In the genomic region with DNA sequence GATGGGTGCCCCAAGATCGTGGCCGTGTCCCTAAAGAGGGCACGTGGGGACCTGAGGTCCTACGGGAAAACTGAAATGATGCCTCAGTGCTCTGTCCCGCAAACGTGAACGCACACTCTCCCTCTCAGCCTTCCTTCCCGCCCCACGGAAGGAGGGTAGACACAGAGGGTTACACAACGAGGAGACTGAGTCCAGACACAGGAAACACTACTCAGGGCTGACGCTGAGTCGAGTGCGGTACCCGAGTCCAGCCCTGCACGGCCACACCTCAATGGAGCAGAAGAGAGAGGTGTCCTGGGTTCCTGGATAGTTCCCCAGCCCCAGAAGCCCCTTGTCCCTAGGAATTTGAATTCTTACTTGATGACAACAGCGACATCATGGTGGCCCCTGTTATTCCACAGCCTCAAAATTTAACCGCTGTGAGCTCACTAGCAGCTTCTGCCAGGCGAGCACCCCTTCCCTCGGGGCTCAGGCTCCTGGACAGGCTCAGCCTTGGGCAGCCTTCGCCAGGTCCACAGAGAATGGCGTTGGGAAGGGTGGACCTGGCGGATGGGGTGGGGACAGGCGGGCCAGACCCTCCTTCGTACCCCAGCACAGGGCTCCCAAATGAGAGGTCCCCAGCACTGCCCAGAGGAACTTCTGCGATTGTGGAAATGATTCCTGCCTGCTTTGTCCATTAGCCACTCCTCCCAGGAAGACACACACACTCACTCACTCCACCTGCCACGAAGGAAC, we compare ENCODE assay signal across 8 cellular contexts. TPM values are rescaled to one million over a fixed set of nuclear protein-coding genes. Genes with fewer than 3 reads are reported as not detected.
DNase-seq lines count a peak whose midpoint lies in the region; ATAC-seq and TF ChIP-seq lines count a peak whose summit lies in the region.

No MANE protein-coding gene starts in this region.

- peaks cover 23% of the 10 kb centered on the region for H3K4me1 ChIP-seq in fibroblast of lung (ENCODE audit: control insufficient read depth, extremely low read depth, insufficient read depth, low read length)

- peaks cover 5% of the 10 kb centered on the region for H3K79me2 ChIP-seq in fibroblast of lung (ENCODE audit: control insufficient read depth, insufficient read depth, low read length)

- DNase-seq in stimulated activated CD4-positive, alpha-beta T cell treated with anti-CD3 and anti-CD28 coated beads, Interleukin-15, amount 100 ng/mL, for 24 hours, result peak; percentile 47
- DNase-seq in stimulated activated CD4-positive, alpha-beta T cell treated with anti-CD3 and anti-CD28 coated beads, Interleukin-4, amount 100 ng/mL, for 4 hours, result no peak
- DNase-seq in activated CD8-positive, alpha-beta memory T cell treated with anti-CD3 and anti-CD28 coated beads for 24 hours, result peak; percentile 75
- no peak for DNase-seq in fibroblast of lung (ENCODE audit: low read depth in 2 of 2)
- peak; percentile 23 for DNase-seq in omental fat pad (ENCODE audit: low spot score)
- DNase-seq in C1 segment of cervical spinal cord (lab: John Stamatoyannopoulos, UW), result no peak

- no peaks in the 10 kb centered on the region for H4K20me1 ChIP-seq in fibroblast of lung (ENCODE audit: control insufficient read depth, extremely low read depth, insufficient read depth, low read length)

- no peaks in the 10 kb centered on the region for H3K36me3 ChIP-seq in fibroblast of lung (ENCODE audit: control insufficient read depth, insufficient read depth, low read length)

- H3K9ac ChIP-seq in fibroblast of lung (ENCODE audit: insufficient read depth, low read length), result peak overlapping the region; percentile 51

- TF ChIP-seq CTCF in fibroblast of lung (conservative IDR thresholded peaks at IDR 0.05 in 1 of 2, IDR thresholded peaks at IDR 0.05 in 1 of 2; ENCODE audit: low read depth in 1 of 2, low read length in 2 of 2), result no peak
- no peak for TF ChIP-seq CTCF in omental fat pad (IDR thresholded peaks at IDR 0.05)

- peak overlapping the region; percentile 94 for H3K4me2 ChIP-seq in fibroblast of lung (ENCODE audit: extremely low read depth, insufficient read depth, low read length)

- H3K9me3 ChIP-seq in fibroblast of lung (ENCODE audit: control insufficient read depth, insufficient read depth, low read depth, low read length), result no peaks in the 10 kb centered on the region

- peak overlapping the region; percentile 68 to 75 (median 73) for H3K4me3 ChIP-seq in fibroblast of lung (replicated peaks in 1 of 4; ENCODE audit: control extremely low read depth in 1 of 4, insufficient read depth in 1 of 4, low read depth in 3 of 4, low read length in 4 of 4)

- H2AFZ ChIP-seq in fibroblast of lung (ENCODE audit: low read length), result peak overlapping the region; percentile 47

- H3K27ac ChIP-seq in fibroblast of lung (ENCODE audit: insufficient read depth, low read length), result peak overlapping the region; percentile 57

- ATAC-seq in omental fat pad (ENCODE audit: low FRiP score) (no peak), HG03571 (IDR thresholded peaks at IDR 0.05; ENCODE audit: unreplicated experiment) (no peak), HG03108 (IDR thresholded peaks at IDR 0.05; ENCODE audit: unreplicated experiment) (no peak)

- no peaks in the 10 kb centered on the region for H3K27me3 ChIP-seq in fibroblast of lung (ENCODE audit: control insufficient read depth, insufficient read depth, low read length)

RNA-seq across cellular contexts. Expression of a gene that starts 1.0 kb away (rescaled TPM):
- 10.3 and 20.6 TPM in 2 replicates for total RNA-seq in fibroblast of lung
- 7.9 and 10.0 TPM in 2 replicates for polyA plus RNA-seq in fibroblast of lung
- polyA plus RNA-seq in fibroblast of lung (2012), result 38.7 and 49.1 TPM in 2 replicates
- 93.8 and 122 TPM in 2 replicates for polyA minus RNA-seq in fibroblast of lung (ENCODE audit: low replicate concordance)
- total RNA-seq in omental fat pad, result 10 to 100 TPM; 41.6 to 97.4 (median 71.8) TPM

RNA-seq across cellular contexts. Expression of a gene that starts 7.1 kb away (rescaled TPM):
- total RNA-seq in fibroblast of lung (1.8 and 2.5 TPM in 2 replicates), omental fat pad (1 to 10 TPM; 3.3 to 5.5 (median 4.7) TPM)
- 2.8 and 3.9 TPM in 2 replicates for polyA plus RNA-seq in fibroblast of lung
- polyA plus RNA-seq in fibroblast of lung (2012), result 3.1 and 3.9 TPM in 2 replicates
- polyA minus RNA-seq in fibroblast of lung (ENCODE audit: low replicate concordance), result 1.7 and 6.2 TPM in 2 replicates

RNA-seq across cellular contexts. Expression of a gene that starts 9.5 kb away (rescaled TPM):
- total RNA-seq in fibroblast of lung (3.9 and 7.4 TPM in 2 replicates), omental fat pad (10 to 100 TPM in 3 of 4 donors, 1 to 10 TPM in 1; 8.3 to 23.2 (median 16.7) TPM)
- polyA plus RNA-seq in fibroblast of lung, result 2.5 and 2.8 TPM in 2 replicates
- polyA plus RNA-seq in fibroblast of lung (2012), result 2.6 and 3.2 TPM in 2 replicates
- 14.7 and 16.6 TPM in 2 replicates for polyA minus RNA-seq in fibroblast of lung (ENCODE audit: low replicate concordance)

RNA-seq across cellular contexts. Expression of a gene that starts 19.2 kb away (rescaled TPM):
- total RNA-seq in fibroblast of lung (17.2 and 23.0 TPM in 2 replicates), omental fat pad (10 to 100 TPM; 11.6 to 22.6 (median 17.7) TPM)
- 3.6 and 4.0 TPM in 2 replicates for polyA plus RNA-seq in fibroblast of lung
- 6.4 and 9.2 TPM in 2 replicates for polyA plus RNA-seq in fibroblast of lung (2012)
- polyA minus RNA-seq in fibroblast of lung (ENCODE audit: low replicate concordance), result 2.8 and 8.5 TPM in 2 replicates

RNA-seq across cellular contexts. Expression of a gene that starts 58.0 kb away (rescaled TPM):
- 1.0 and 1.2 TPM in 2 replicates for total RNA-seq in fibroblast of lung
- polyA plus RNA-seq in fibroblast of lung, result 0.09 TPM in 1 of 2 replicates, not detected in the other
- 0.10 and 0.15 TPM in 2 replicates for polyA plus RNA-seq in fibroblast of lung (2012)
- not detected in 2 replicates for polyA minus RNA-seq in fibroblast of lung (ENCODE audit: low replicate concordance)
- total RNA-seq in omental fat pad, result 1 to 10 TPM; 1.3 to 2.4 (median 1.9) TPM

Comparison
In these comparisons a context has a peak if more than half of its experiments do, and no peak if none do; other contexts are left out.
1. DNase-seq: peak in stimulated activated CD4-positive, alpha-beta T cell treated with anti-CD3 and anti-CD28 coated beads, Interleukin-15, amount 100 ng/mL, for 24 hours (single experiment), activated CD8-positive, alpha-beta memory T cell treated with anti-CD3 and anti-CD28 coated beads for 24 hours (single experiment) and omental fat pad (single experiment); none in stimulated activated CD4-positive, alpha-beta T cell treated with anti-CD3 and anti-CD28 coated beads, Interleukin-4, amount 100 ng/mL, for 4 hours (0 of 2), fibroblast of lung (0 of 2) and C1 segment of cervical spinal cord (0 of 14).